Comparison of ENCODE assay signal across 16 cellular contexts in the genomic region with DNA sequence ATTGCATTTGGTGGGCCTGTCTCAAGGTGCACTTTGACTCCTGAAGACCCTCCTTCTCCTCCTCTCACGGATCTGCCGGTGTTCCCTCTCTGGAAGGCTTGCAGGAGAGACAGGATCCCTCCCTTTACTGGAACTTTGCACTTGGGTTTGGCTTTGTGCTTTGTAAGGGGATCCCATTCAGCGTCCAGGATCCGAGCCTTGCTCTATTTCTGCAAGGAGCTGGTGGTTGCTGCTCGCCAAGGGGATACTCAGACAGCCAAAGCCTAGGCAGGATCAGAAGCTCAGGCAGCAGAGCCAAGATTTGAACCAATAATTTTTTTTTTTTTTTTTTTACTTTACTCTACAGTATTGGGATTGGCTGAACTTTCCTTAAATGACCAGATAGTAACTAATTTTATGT. TPM values are rescaled to one million over a fixed set of nuclear protein-coding genes. Genes with fewer than 3 reads are reported as not detected.
DNase-seq lines count a peak whose midpoint lies in the region; ATAC-seq and TF ChIP-seq lines count a peak whose summit lies in the region.
"Had no signal": no experiment of that assay in that cellular context is flagged by ENCODE, and none has a peak within 500 bp of the region (broad histone marks: within the 10 kb centered on the region; RNA-seq: fewer than 3 reads in every experiment).

No MANE protein-coding gene starts in this region.

- no peaks in the 10 kb centered on the region for H3K9me3 ChIP-seq in CD8-positive, alpha-beta T cell (ENCODE audit: low read length)
- peaks cover 4% of the 10 kb centered on the region for H3K9me3 ChIP-seq in trophoblast cell (ENCODE audit: insufficient read depth, low read depth, low read length)
- H3K9me3 ChIP-seq: lower lobe of right lung had no signal

- no peak overlapping the region for H2BK5ac ChIP-seq in trophoblast cell (ENCODE audit: low read depth, low read length, poor library complexity)

- H3K18ac ChIP-seq in trophoblast cell (ENCODE audit: low read length) = peak overlapping the region; percentile 29

- H3K9me3 Mint-ChIP-seq in CD8-positive, alpha-beta T cell = no peaks in the 10 kb centered on the region
- H3K9me3 Mint-ChIP-seq: HFFc6; naive thymus-derived CD4-positive, alpha-beta T cell had no signal

- no peak overlapping the region for H2BK12ac ChIP-seq in trophoblast cell (ENCODE audit: low read length)

- no peak overlapping the region for H3K23ac ChIP-seq in trophoblast cell (ENCODE audit: low read length)

- intact Hi-C loops in CD8-positive, alpha-beta T cell (cut with DNase I, micrococcal nuclease) = no loop called here

- no CpG with 5 or more reads among the region's 5 CpGs for WGBS in trophoblast cell (ENCODE audit: extremely low coverage, insufficient coverage, insufficient read length)

- H3K4ac ChIP-seq in trophoblast cell (ENCODE audit: low read depth, low read length) = no peak overlapping the region

- H3K27ac Mint-ChIP-seq in CD8-positive, alpha-beta T cell = peak overlapping the region; percentile 57
- H3K27ac Mint-ChIP-seq: HFFc6; stimulated activated memory B cell treated with anti-CD40 and anti-IgM and Interleukin-4, amounts not matched to agents 10 μg/mL and 1 μg/mL and 100 μg/mL, for 72 hours had no signal

- H4K8ac ChIP-seq in trophoblast cell (ENCODE audit: low read depth, low read length) = no peak overlapping the region

- CTCF ChIA-PET in CD8-positive, alpha-beta T cell (lab: Charles Lee) = interaction anchor here (0.7 to 1.7 kb wide), 4 partner anchors 20 to 77 kb away, joined by 3 to 6 read pairs (median 4); no protein-coding TSS in a partner anchor
- CTCF ChIA-PET in RWPE1 (lab: Yijun Ruan, JAX) = no interaction called here

- H3K27me3 Mint-ChIP-seq in CD8-positive, alpha-beta T cell (ENCODE audit: low read depth) = no peaks in the 10 kb centered on the region
- H3K27me3 Mint-ChIP-seq: naive thymus-derived CD4-positive, alpha-beta T cell; stimulated activated memory B cell treated with anti-CD40 and anti-IgM and Interleukin-4, amounts not matched to agents 10 μg/mL and 1 μg/mL and 100 μg/mL, for 72 hours had no signal

- H2AFZ ChIP-seq in trophoblast cell (ENCODE audit: insufficient read depth, low read length, poor library complexity) = no peak overlapping the region

- POLR2A ChIA-PET in CD8-positive, alpha-beta T cell (lab: Charles Lee) = no interaction called here
- POLR2A ChIA-PET in RWPE1 (lab: Yijun Ruan, JAX; ENCODE audit: low non-redundant PET) = no interaction called here

- H3K27ac ChIP-seq in CD8-positive, alpha-beta T cell (ENCODE audit: low read depth, low read length) = no peak overlapping the region
- H3K27ac ChIP-seq in RWPE1 (peak overlapping the region; percentile 83), epithelial cell of prostate (peak overlapping the region; percentile 39), trophoblast cell (ENCODE audit: low read depth, low read length) (no peak overlapping the region)
- H3K27ac ChIP-seq: lower lobe of right lung had no signal

- H4K91ac ChIP-seq in trophoblast cell (ENCODE audit: low read depth, low read length) = no peak overlapping the region

- no peak overlapping the region for H3K14ac ChIP-seq in trophoblast cell (ENCODE audit: low read length)

- H3K9ac ChIP-seq in trophoblast cell (ENCODE audit: low read length) = no peak overlapping the region

- peaks cover 31% of the 10 kb centered on the region for H3K4me1 Mint-ChIP-seq in CD8-positive, alpha-beta T cell (ENCODE audit: low read depth)

- peaks cover 38% of the 10 kb centered on the region for H3K36me3 Mint-ChIP-seq in CD8-positive, alpha-beta T cell

- no peaks in the 10 kb centered on the region for H3K79me1 ChIP-seq in trophoblast cell (ENCODE audit: low read length)

- H3K4me2 ChIP-seq in trophoblast cell (ENCODE audit: low read length) = no peak overlapping the region

- H2AK5ac ChIP-seq in trophoblast cell (ENCODE audit: low read length) = no peak overlapping the region

- no peaks in the 10 kb centered on the region for H3K4me1 ChIP-seq in CD8-positive, alpha-beta T cell (ENCODE audit: insufficient read depth, low read length)
- H3K4me1 ChIP-seq in trophoblast cell (ENCODE audit: control insufficient read depth in 1 of 2, insufficient read depth in 2 of 2, low read length in 2 of 2) = peaks cover 6 to 7% of the 10 kb centered on the region in 2 experiments

- no peak overlapping the region for H4K12ac ChIP-seq in trophoblast cell (ENCODE audit: low read depth, low read length)

- no peak overlapping the region for H3K4me3 Mint-ChIP-seq in CD8-positive, alpha-beta T cell
- H3K4me3 Mint-ChIP-seq: HFFc6; naive thymus-derived CD4-positive, alpha-beta T cell; stimulated activated memory B cell treated with anti-CD40 and anti-IgM and Interleukin-4, amounts not matched to agents 10 μg/mL and 1 μg/mL and 100 μg/mL, for 72 hours had no signal

- no peaks in the 10 kb centered on the region for H3K36me3 ChIP-seq in CD8-positive, alpha-beta T cell (ENCODE audit: insufficient read depth, low read length)
- H3K36me3 ChIP-seq in trophoblast cell (ENCODE audit: control insufficient read depth in 1 of 2, insufficient read depth in 2 of 2, low read length in 2 of 2) = peaks cover 12 to 15% of the 10 kb centered on the region in 2 experiments
- H3K36me3 ChIP-seq: lower lobe of right lung had no signal

- no peak overlapping the region for H3K4me3 ChIP-seq in CD8-positive, alpha-beta T cell (ENCODE audit: low read depth, low read length)
- H3K4me3 ChIP-seq in trophoblast cell (ENCODE audit: low read depth, low read length) = no peak overlapping the region
- H3K4me3 ChIP-seq: lower lobe of right lung had no signal

- H3K27me3 ChIP-seq in CD8-positive, alpha-beta T cell (ENCODE audit: insufficient read depth, low read length) = no peaks in the 10 kb centered on the region
- no peaks in the 10 kb centered on the region for H3K27me3 ChIP-seq in trophoblast cell (ENCODE audit: insufficient read depth, low read length)

- H2BK120ac ChIP-seq in trophoblast cell (ENCODE audit: insufficient read depth, low read length, poor library complexity) = no peak overlapping the region

- no peak for TF ChIP-seq CTCF in CD8-positive, alpha-beta T cell (IDR thresholded peaks at IDR 0.05)
- TF ChIP-seq CTCF in RWPE1 (conservative IDR thresholded peaks at IDR 0.05; ENCODE audit: low read depth) = no peak
- no peak for TF ChIP-seq CTCF in GM20000 (IDR thresholded peaks at IDR 0.05; ENCODE audit: extremely low read depth, missing control alignments)

- DNase-seq in CD8-positive, alpha-beta T cell = no peak
- no peak for DNase-seq in RWPE1 (ENCODE audit: low spot score)
- DNase-seq in epithelial cell of prostate (ENCODE audit: low read depth, low spot score) = no peak
- DNase-seq in trophoblast cell = no peak
- DNase-seq in NCI-H1436 (lab: John Stamatoyannopoulos, UW) = no peak
- no peak for DNase-seq in GM20000 (ENCODE audit: low spot score)
- DNase-seq: activated gamma-delta T cell; amniotic stem cell; DND-41; HFFc6; naive thymus-derived CD4-positive, alpha-beta T cell; NCI-H187 treated with DMSO at 0.1 percent for 48 hours had no signal

- ATAC-seq in CD8-positive, alpha-beta T cell = no peak
- ATAC-seq in HG02678 (IDR thresholded peaks at IDR 0.05; ENCODE audit: unreplicated experiment) (no peak), HG02981 (IDR thresholded peaks at IDR 0.05; ENCODE audit: unreplicated experiment) (no peak)
- ATAC-seq: naive thymus-derived CD4-positive, alpha-beta T cell; stimulated activated memory B cell treated with anti-CD40 and anti-IgM and Interleukin-4, amounts not matched to agents 10 μg/mL and 1 μg/mL and 100 μg/mL, for 72 hours had no signal

- H3K79me2 ChIP-seq in trophoblast cell (ENCODE audit: control insufficient read depth, insufficient read depth, low read length, poor library complexity) = peaks cover 12% of the 10 kb centered on the region

RNA-seq across cellular contexts. Expression of a gene that starts 25.0 kb away (rescaled TPM):
- 10 to 100 TPM; 72.1 to 78.5 TPM for total RNA-seq in CD8-positive, alpha-beta T cell
- polyA plus RNA-seq in trophoblast cell (2013) = 49.8 and 53.0 TPM in 2 replicates

Comparison
In these comparisons a context has a peak if more than half of its experiments do, and no peak if none do; other contexts are left out.
1. H3K27ac ChIP-seq: peak in RWPE1 (single experiment) and epithelial cell of prostate (single experiment); none in CD8-positive, alpha-beta T cell (single experiment) and trophoblast cell (single experiment).